Comparison of ENCODE assay signal across 21 cellular contexts in genomic region chr7:156547884-156548561, GRCh38.
"Had no signal": no experiment of that assay in that cellular context is flagged by ENCODE, and none has a peak within 500 bp of the region (broad histone marks: within the 10 kb centered on the region; RNA-seq: fewer than 3 reads in every experiment).

No MANE protein-coding gene starts in this region.

- H3K4me3 ChIP-seq: gastroesophageal sphincter, heart left ventricle, sigmoid colon, thoracic aorta, upper lobe of right lung had no signal

- H3K27ac Mint-ChIP-seq: activated CD4-positive, alpha-beta T cell treated with anti-CD3 and anti-CD28 coated beads, Interleukin-2, amount 10 ng/mL, durations not matched to agents 7 days and 5 days; nephron progenitor cell; stimulated activated memory B cell treated with anti-CD40 and anti-IgM and Interleukin-4, amounts not matched to agents 10 μg/mL and 1 μg/mL and 100 μg/mL, for 72 hours had no signal

- H3K36me3 ChIP-seq: gastroesophageal sphincter, heart left ventricle, sigmoid colon, thoracic aorta, upper lobe of right lung had no signal

- DNase-seq: activated CD4-positive, alpha-beta T cell treated with anti-CD3 and anti-CD28 coated beads, Interleukin-2, amount 10 ng/mL, durations not matched to agents 7 days and 5 days; activated CD8-positive, alpha-beta memory T cell treated with anti-CD3 and anti-CD28 coated beads, Interleukin-2, amount 50 U/mL, for 4 hours; activated effector memory CD4-positive, alpha-beta T cell treated with anti-CD3 and anti-CD28 coated beads, Interleukin-2, amount 50 U/mL, for 16 hours; activated naive CD4-positive, alpha-beta T cell treated with anti-CD3 and anti-CD28 coated beads, Interleukin-2, amount 50 U/mL, for 16 hours; activated T-cell treated with anti-CD3 and anti-CD28 coated beads, Interleukin-2, amount 50 U/mL, for 4 hours; aorta; effector CD4-positive, alpha-beta T cell; heart left ventricle; kidney glomerular epithelial cell; left ventricle myocardium superior; nephron progenitor cell; nucleus accumbens; posterior cingulate gyrus; sigmoid colon; stimulated activated CD4-positive, alpha-beta T cell treated with anti-CD3 and anti-CD28 coated beads, Interleukin-4, amount 100 ng/mL, for 24 hours; T1000; upper lobe of right lung had no signal

- H3K9me3 Mint-ChIP-seq: activated CD4-positive, alpha-beta T cell treated with anti-CD3 and anti-CD28 coated beads, Interleukin-2, amount 10 ng/mL, durations not matched to agents 7 days and 5 days had no signal

- H3K27ac ChIP-seq: gastroesophageal sphincter, heart left ventricle, sigmoid colon, thoracic aorta, upper lobe of right lung had no signal

- H3K27me3 ChIP-seq: gastroesophageal sphincter, heart left ventricle, sigmoid colon, upper lobe of right lung had no signal

- ATAC-seq: activated T-cell treated with anti-CD3 and anti-CD28 coated beads, Interleukin-2, amount 50 U/mL, for 4 hours; esophagus mucosa; gastroesophageal sphincter; heart left ventricle; left ventricle myocardium superior; stimulated activated memory B cell treated with anti-CD40 and anti-IgM and Interleukin-4, amounts not matched to agents 10 μg/mL and 1 μg/mL and 100 μg/mL, for 72 hours; upper lobe of right lung had no signal

- H3K4me1 Mint-ChIP-seq: activated CD4-positive, alpha-beta T cell treated with anti-CD3 and anti-CD28 coated beads, Interleukin-2, amount 10 ng/mL, durations not matched to agents 7 days and 5 days; nephron progenitor cell; stimulated activated memory B cell treated with anti-CD40 and anti-IgM and Interleukin-4, amounts not matched to agents 10 μg/mL and 1 μg/mL and 100 μg/mL, for 72 hours had no signal

- H3K4me3 Mint-ChIP-seq: activated CD4-positive, alpha-beta T cell treated with anti-CD3 and anti-CD28 coated beads, Interleukin-2, amount 10 ng/mL, durations not matched to agents 7 days and 5 days; activated T-cell treated with anti-CD3 and anti-CD28 coated beads, Interleukin-2, amount 50 U/mL, for 4 hours; nephron progenitor cell; stimulated activated memory B cell treated with anti-CD40 and anti-IgM and Interleukin-4, amounts not matched to agents 10 μg/mL and 1 μg/mL and 100 μg/mL, for 72 hours had no signal
